18 cellular contexts compared by ENCODE assay signal in the genomic region with DNA sequence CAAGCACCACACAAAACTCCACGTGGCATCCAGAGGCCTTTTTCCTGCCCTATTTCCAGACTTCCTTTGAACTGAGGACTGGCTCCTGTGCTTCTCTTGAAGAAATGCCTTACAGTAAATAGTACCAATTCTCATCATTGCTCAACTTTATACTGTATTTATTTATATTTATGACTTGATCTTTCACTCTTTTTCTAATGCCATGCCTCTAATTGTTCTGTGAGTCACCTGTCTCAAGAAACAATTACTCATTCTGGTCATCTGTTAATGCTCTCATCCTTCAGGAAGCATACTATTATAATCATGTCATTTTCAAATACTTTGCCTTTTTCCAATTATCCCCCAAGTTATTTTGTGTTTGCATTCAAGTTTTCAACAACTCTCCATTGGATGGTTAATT.
"Had no signal": no experiment of that assay in that cellular context is flagged by ENCODE, and none has a peak within 500 bp of the region (broad histone marks: within the 10 kb centered on the region; RNA-seq: fewer than 3 reads in every experiment).

No MANE protein-coding gene starts in this region.

- H3K27me3 ChIP-seq: spleen, testis had no signal

- H3K27me3 Mint-ChIP-seq: stimulated activated memory B cell treated with anti-CD40 and anti-IgM and Interleukin-4, amounts not matched to agents 10 μg/mL and 1 μg/mL and 100 μg/mL, for 72 hours had no signal

- H3K36me3 ChIP-seq: heart right ventricle, pancreas, spleen, upper lobe of right lung, WERI-Rb-1 had no signal

- H3K27ac ChIP-seq: heart right ventricle, pancreas, spleen, testis, upper lobe of right lung, WERI-Rb-1 had no signal

- H3K27ac Mint-ChIP-seq: activated naive CD4-positive, alpha-beta T cell treated with anti-CD3 and anti-CD28 coated beads, Interleukin-2, amount 50 U/mL, for 72 hours; activated T-helper 1 cell treated with anti-CD3 and anti-CD28 coated beads, Interleukin-12 subunit alpha, Interleukin-12 subunit beta, Interleukin-2, Interleukin-4 antibody, amounts not matched to agents 30 ng/mL and 10 ng/mL and 1 ng/mL, durations not matched to agents 14 hours and 24 hours and 36 hours; immature natural killer cell; naive thymus-derived CD4-positive, alpha-beta T cell; stimulated activated memory B cell treated with anti-CD40 and anti-IgM and Interleukin-4, amounts not matched to agents 10 μg/mL and 1 μg/mL and 100 μg/mL, for 72 hours had no signal

- DNase-seq: activated CD4-positive, alpha-beta T cell treated with anti-CD3 and anti-CD28 coated beads for 1 hour; activated gamma-delta T cell treated with Interleukin-2 at 50 U/mL for 16 hours; activated T-cell treated with anti-CD3 and anti-CD28 coated beads for 4 hours; heart right ventricle; immature natural killer cell; left cardiac atrium; mesendoderm; naive thymus-derived CD4-positive, alpha-beta T cell; pancreas; spleen; stimulated activated CD4-positive, alpha-beta T cell treated with anti-CD3 and anti-CD28 coated beads, Interleukin-4, amount 100 ng/mL, for 4 hours; testis; upper lobe of right lung; WERI-Rb-1 had no signal

- ATAC-seq: activated naive CD4-positive, alpha-beta T cell treated with anti-CD3 and anti-CD28 coated beads, Interleukin-2, amount 50 U/mL, for 72 hours; heart right ventricle; left cardiac atrium; naive thymus-derived CD4-positive, alpha-beta T cell; pancreas; sciatic nerve; stimulated activated memory B cell treated with anti-CD40 and anti-IgM and Interleukin-4, amounts not matched to agents 10 μg/mL and 1 μg/mL and 100 μg/mL, for 72 hours; upper lobe of right lung had no signal

- H3K36me3 Mint-ChIP-seq: activated naive CD4-positive, alpha-beta T cell treated with anti-CD3 and anti-CD28 coated beads, Interleukin-2, amount 50 U/mL, for 72 hours; immature natural killer cell; naive thymus-derived CD4-positive, alpha-beta T cell; stimulated activated memory B cell treated with anti-CD40 and anti-IgM and Interleukin-4, amounts not matched to agents 10 μg/mL and 1 μg/mL and 100 μg/mL, for 72 hours had no signal

- H3K4me3 ChIP-seq: heart right ventricle, pancreas, spleen, testis, upper lobe of right lung had no signal

- H3K4me3 Mint-ChIP-seq: activated T-helper 1 cell treated with anti-CD3 and anti-CD28 coated beads, Interleukin-12 subunit alpha, Interleukin-12 subunit beta, Interleukin-2, Interleukin-4 antibody, amounts not matched to agents 30 ng/mL and 10 ng/mL and 1 ng/mL, durations not matched to agents 14 hours and 24 hours and 36 hours; immature natural killer cell; naive thymus-derived CD4-positive, alpha-beta T cell; stimulated activated memory B cell treated with anti-CD40 and anti-IgM and Interleukin-4, amounts not matched to agents 10 μg/mL and 1 μg/mL and 100 μg/mL, for 72 hours had no signal

- H3K9me3 Mint-ChIP-seq: activated naive CD4-positive, alpha-beta T cell treated with anti-CD3 and anti-CD28 coated beads, Interleukin-2, amount 50 U/mL, for 72 hours; activated T-helper 1 cell treated with anti-CD3 and anti-CD28 coated beads, Interleukin-12 subunit alpha, Interleukin-12 subunit beta, Interleukin-2, Interleukin-4 antibody, amounts not matched to agents 30 ng/mL and 10 ng/mL and 1 ng/mL, durations not matched to agents 14 hours and 24 hours and 36 hours; immature natural killer cell; stimulated activated memory B cell treated with anti-CD40 and anti-IgM and Interleukin-4, amounts not matched to agents 10 μg/mL and 1 μg/mL and 100 μg/mL, for 72 hours had no signal

- H3K9me3 ChIP-seq: heart right ventricle, pancreas, testis, upper lobe of right lung had no signal

- H3K4me1 Mint-ChIP-seq: immature natural killer cell; naive thymus-derived CD4-positive, alpha-beta T cell; stimulated activated memory B cell treated with anti-CD40 and anti-IgM and Interleukin-4, amounts not matched to agents 10 μg/mL and 1 μg/mL and 100 μg/mL, for 72 hours had no signal

- H3K4me1 ChIP-seq: heart right ventricle, pancreas, spleen, testis, upper lobe of right lung had no signal
